8 cellular contexts compared by ENCODE assay signal in the genomic region with DNA sequence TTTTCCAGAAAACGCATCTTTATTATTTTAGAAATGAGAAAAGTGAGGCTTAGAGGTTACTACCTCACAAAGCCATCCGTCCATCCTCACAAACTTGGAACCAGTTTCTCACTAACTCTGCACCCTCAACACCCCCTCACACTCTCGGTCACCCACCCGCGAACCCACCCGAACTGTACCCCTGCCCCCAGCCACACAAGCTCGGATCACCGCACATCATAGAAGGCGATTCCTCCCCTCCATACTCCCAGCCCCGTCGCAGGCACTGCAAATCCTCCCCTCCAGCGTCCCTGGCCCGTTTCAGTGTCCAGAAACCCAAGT. TPM values are rescaled to one million over a fixed set of nuclear protein-coding genes. Genes with fewer than 3 reads are reported as not detected.
DNase-seq lines count a peak whose midpoint lies in the region; ATAC-seq and TF ChIP-seq lines count a peak whose summit lies in the region.

No MANE protein-coding gene starts in this region.

- DNase-seq in posterior vena cava (ENCODE audit: low spot score) (no peak), NCI-H1694 treated with DMSO at 0.1 percent for 48 hours (lab: John Stamatoyannopoulos, UW) (no peak)

- H3K9me3 ChIP-seq in mesodermal cell (ENCODE audit: control insufficient read depth, low read length) = peaks cover 44% of the 10 kb centered on the region

- WGBS in mesodermal cell (ENCODE audit: insufficient coverage in 2 of 2), 2 experiments = 0% methylated on average over 10 to 11 of the region's 13 CpGs

- peaks cover 47% of the 10 kb centered on the region for H3K4me1 Mint-ChIP-seq in brain

- TF ChIP-seq CTCF in 22Rv1 (IDR thresholded peaks at IDR 0.05) = no peak
- TF ChIP-seq CTCF in brain (conservative IDR thresholded peaks at IDR 0.05) = no peak

- peak; percentile 4 for ATAC-seq in HG02970 (IDR thresholded peaks at IDR 0.05; ENCODE audit: low FRiP score, unreplicated experiment)
- no peak for ATAC-seq in HG03196 (IDR thresholded peaks at IDR 0.05; ENCODE audit: unreplicated experiment)
- no peak for ATAC-seq in HG03378 (IDR thresholded peaks at IDR 0.05; ENCODE audit: unreplicated experiment)

- H3K4me3 Mint-ChIP-seq in brain = peak overlapping the region; percentile 99 to 100 (median 99)

- peaks cover 49 to 84% (median 60%) of the 10 kb centered on the region in 5 experiments for H3K9me3 Mint-ChIP-seq in brain

- H3K27ac ChIP-seq in 22Rv1 = peak overlapping the region; percentile 92
- peak overlapping the region; percentile 93 for H3K27ac ChIP-seq in mesodermal cell (ENCODE audit: low read depth, low read length, severe bottlenecking)

- peak overlapping the region; percentile 100 for H3K27ac Mint-ChIP-seq in brain

- H3K36me3 ChIP-seq in mesodermal cell (ENCODE audit: control insufficient read depth, insufficient read depth, low read length) = peaks cover 47% of the 10 kb centered on the region

- intact Hi-C loops in posterior vena cava (cut with DNase I) = no loop called here

- peaks cover 16% of the 10 kb centered on the region for H3K27me3 Mint-ChIP-seq in brain

- peak overlapping the region; percentile 80 for H3K4me3 ChIP-seq in mesodermal cell (ENCODE audit: extremely low read depth, insufficient read depth, low read length, poor library complexity, severe bottlenecking)

- H3K36me3 Mint-ChIP-seq in brain = peaks cover 82% of the 10 kb centered on the region

- no peaks in the 10 kb centered on the region for H3K4me1 ChIP-seq in mesodermal cell (ENCODE audit: control insufficient read depth, insufficient read depth, low read length, poor library complexity, severe bottlenecking)

RNA-seq across cellular contexts. Expression of a gene that starts 0.2 kb away (rescaled TPM):
- polyA plus RNA-seq in brain (ENCODE audit: insufficient read depth, low read depth, low replicate concordance) = 3.6 TPM
- polyA plus RNA-seq in mesodermal cell (2013, experiment 1 of 2) = 14.1 TPM
- 17.4 TPM for polyA plus RNA-seq in mesodermal cell (2013, experiment 2 of 2)
- 10 to 100 TPM in 1 of 2 donors, 1 to 10 TPM in 1; 7.6 to 11.8 TPM for total RNA-seq in posterior vena cava

RNA-seq across cellular contexts. Expression of a gene that starts 38.5 kb away (rescaled TPM):
- polyA plus RNA-seq in brain (ENCODE audit: insufficient read depth, low read depth, low replicate concordance) = 3.1 TPM
- polyA plus RNA-seq in mesodermal cell (2013, experiment 1 of 2) = 7.1 TPM
- 6.1 TPM for polyA plus RNA-seq in mesodermal cell (2013, experiment 2 of 2)
- 10 to 100 TPM; 10.1 to 13.7 TPM for total RNA-seq in posterior vena cava

RNA-seq across cellular contexts. Expression of a gene that starts 45.3 kb away (rescaled TPM):
- polyA plus RNA-seq in brain (ENCODE audit: insufficient read depth, low read depth, low replicate concordance) = 5.1 TPM
- 8.3 TPM for polyA plus RNA-seq in mesodermal cell (2013, experiment 1 of 2)
- polyA plus RNA-seq in mesodermal cell (2013, experiment 2 of 2) = 6.6 TPM
- 10 to 100 TPM; 13.9 to 15.9 TPM for total RNA-seq in posterior vena cava
